ENCODE assay signal across 1 cellular context in the genomic region with DNA sequence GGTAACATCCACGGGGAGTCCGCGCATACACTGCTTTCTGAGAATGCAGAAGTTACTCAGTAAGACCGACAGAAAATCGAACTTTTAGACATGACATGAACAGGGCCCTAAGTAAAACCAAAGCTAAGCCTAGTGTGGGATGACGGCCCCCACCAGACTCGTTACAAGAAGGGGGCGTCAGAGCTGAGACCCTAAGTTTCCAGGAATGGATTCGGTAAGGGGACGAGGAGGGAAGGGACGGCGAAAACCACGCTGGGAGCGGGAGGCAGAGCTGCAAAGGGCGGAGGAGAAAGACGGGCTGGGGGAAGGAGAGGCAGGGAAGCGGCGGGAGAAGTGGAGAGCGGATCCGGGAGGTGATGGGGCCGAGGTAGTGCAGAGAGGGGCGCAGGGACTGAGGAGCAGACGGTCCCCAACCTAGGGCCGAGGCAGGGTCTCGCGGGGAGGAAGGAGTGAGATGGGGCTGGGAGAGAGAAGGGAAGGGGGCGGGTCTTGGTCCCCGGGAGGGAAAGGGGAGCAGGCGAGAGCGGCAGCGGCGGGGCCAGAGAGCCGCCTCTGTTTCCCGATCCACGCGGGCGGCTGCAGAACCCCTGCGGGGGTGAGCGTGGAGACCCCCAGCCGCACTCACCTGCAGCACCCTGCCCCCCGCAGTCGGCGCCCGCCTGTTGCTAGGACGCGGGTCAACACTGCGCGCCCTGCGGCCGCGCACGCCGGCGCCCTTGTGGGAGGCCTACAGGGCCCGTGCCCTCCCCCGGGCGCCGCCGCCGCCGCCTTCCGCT.
TF ChIP-seq lines count a peak whose summit lies in the region.

No MANE protein-coding gene starts in this region.

TF ChIP-seq in A549, 52 proteins besides CTCF, POLR2A, EP300 and RAD21 (continued from another document):
- TF ChIP-seq, protein P1, sequence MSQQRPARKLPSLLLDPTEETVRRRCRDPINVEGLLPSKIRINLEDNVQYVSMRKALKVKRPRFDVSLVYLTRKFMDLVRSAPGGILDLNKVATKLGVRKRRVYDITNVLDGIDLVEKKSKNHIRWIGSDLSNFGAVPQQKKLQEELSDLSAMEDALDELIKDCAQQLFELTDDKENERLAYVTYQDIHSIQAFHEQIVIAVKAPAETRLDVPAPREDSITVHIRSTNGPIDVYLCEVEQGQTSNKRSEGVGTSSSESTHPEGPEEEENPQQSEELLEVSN (IDR thresholded peaks at IDR 0.05; ENCODE audit: borderline replicate concordance, low read depth): no peak
- TF ChIP-seq, protein P2, sequence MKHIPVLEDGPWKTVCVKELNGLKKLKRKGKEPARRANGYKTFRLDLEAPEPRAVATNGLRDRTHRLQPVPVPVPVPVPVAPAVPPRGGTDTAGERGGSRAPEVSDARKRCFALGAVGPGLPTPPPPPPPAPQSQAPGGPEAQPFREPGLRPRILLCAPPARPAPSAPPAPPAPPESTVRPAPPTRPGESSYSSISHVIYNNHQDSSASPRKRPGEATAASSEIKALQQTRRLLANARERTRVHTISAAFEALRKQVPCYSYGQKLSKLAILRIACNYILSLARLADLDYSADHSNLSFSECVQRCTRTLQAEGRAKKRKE (CRISPR knock-in tag; IDR thresholded peaks at IDR 0.05; ENCODE audit: low read depth): no peak
- TF ChIP-seq, protein P3, sequence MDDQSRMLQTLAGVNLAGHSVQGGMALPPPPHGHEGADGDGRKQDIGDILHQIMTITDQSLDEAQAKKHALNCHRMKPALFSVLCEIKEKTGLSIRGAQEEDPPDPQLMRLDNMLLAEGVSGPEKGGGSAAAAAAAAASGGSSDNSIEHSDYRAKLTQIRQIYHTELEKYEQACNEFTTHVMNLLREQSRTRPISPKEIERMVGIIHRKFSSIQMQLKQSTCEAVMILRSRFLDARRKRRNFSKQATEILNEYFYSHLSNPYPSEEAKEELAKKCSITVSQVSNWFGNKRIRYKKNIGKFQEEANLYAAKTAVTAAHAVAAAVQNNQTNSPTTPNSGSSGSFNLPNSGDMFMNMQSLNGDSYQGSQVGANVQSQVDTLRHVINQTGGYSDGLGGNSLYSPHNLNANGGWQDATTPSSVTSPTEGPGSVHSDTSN (IDR thresholded peaks at IDR 0.05): no peak
- no peak for TF ChIP-seq TFCP2L1 (CRISPR knock-in tag; IDR thresholded peaks at IDR 0.05)
- TF ChIP-seq BHLHE40 (IDR thresholded peaks at IDR 0.05; ENCODE audit: low read depth, low read length): no peak
- no peak for TF ChIP-seq EHMT2 (IDR thresholded peaks at IDR 0.05; ENCODE audit: low read depth)
- no peak for TF ChIP-seq MAFK (IDR thresholded peaks at IDR 0.05; ENCODE audit: partially characterized antibody)
